ENCODE assay signal across 16 cellular contexts in genomic region chr12:46409342-46409741, GRCh38. TPM values are rescaled to one million over a fixed set of nuclear protein-coding genes. Genes with fewer than 3 reads are reported as not detected.
DNase-seq lines count a peak whose midpoint lies in the region; ATAC-seq and TF ChIP-seq lines count a peak whose summit lies in the region.
"Had no signal": no experiment of that assay in that cellular context is flagged by ENCODE, and none has a peak within 500 bp of the region (broad histone marks: within the 10 kb centered on the region; RNA-seq: fewer than 3 reads in every experiment).

No MANE protein-coding gene starts in this region.

- H3K27ac ChIP-seq in heart left ventricle = peak overlapping the region in 10 of 12 donors; percentile 37 to 79 (median 58)
- no peak overlapping the region for H3K27ac ChIP-seq in IMR-90 (ENCODE audit: insufficient read depth, low read length)
- peak overlapping the region; percentile 50 for H3K27ac ChIP-seq in psoas muscle
- no peak overlapping the region for H3K27ac ChIP-seq in effector memory CD4-positive, alpha-beta T cell (ENCODE audit: insufficient read depth, low read length, poor library complexity, severe bottlenecking)
- H3K27ac ChIP-seq: 22Rv1 had no signal

- H3K27ac Mint-ChIP-seq in endothelial cell (ENCODE audit: unreplicated experiment) = no peak overlapping the region
- H3K27ac Mint-ChIP-seq: CD14-positive monocyte; CD8-positive, alpha-beta T cell had no signal

- no peak for DNase-seq in heart left ventricle
- no peak for DNase-seq in Right ventricle myocardium superior
- no peak for DNase-seq in IMR-90
- peak; percentile 24 for DNase-seq in dermis blood vessel endothelial cell
- DNase-seq in psoas muscle = no peak
- DNase-seq in effector memory CD4-positive, alpha-beta T cell = no peak
- no peak for DNase-seq in endothelial cell (ENCODE audit: low spot score)
- DNase-seq: CD8-positive, alpha-beta T cell; COR-L47; DMS153; DND-41; GDM1 had no signal

- H3K14ac ChIP-seq in IMR-90 (replicated peaks; ENCODE audit: low read depth, low read length) = no peak overlapping the region

- H3K4me3 Mint-ChIP-seq in endothelial cell (ENCODE audit: unreplicated experiment) = no peak overlapping the region
- H3K4me3 Mint-ChIP-seq: CD14-positive monocyte; CD8-positive, alpha-beta T cell had no signal

- H2AK9ac ChIP-seq in IMR-90 (replicated peaks; ENCODE audit: low read depth, low read length, poor library complexity) = no peak overlapping the region

- H3K9me3 ChIP-seq in heart left ventricle (peaks cover 0 to 4% (median 0%) of the 10 kb centered on the region in 12 donors), IMR-90 (ENCODE audit: control insufficient read depth, insufficient read depth, low read length) (no peaks in the 10 kb centered on the region), psoas muscle (no peaks in the 10 kb centered on the region)
- no peaks in the 10 kb centered on the region for H3K9me3 ChIP-seq in effector memory CD4-positive, alpha-beta T cell (ENCODE audit: control insufficient read depth, low read length)
- H3K9me3 ChIP-seq: HAP-1 had no signal

- no peaks in the 10 kb centered on the region for H3K27me3 ChIP-seq in heart left ventricle
- H3K27me3 ChIP-seq in IMR-90 (ENCODE audit: control insufficient read depth, insufficient read depth, low read length) = no peaks in the 10 kb centered on the region
- H3K27me3 ChIP-seq in psoas muscle (ENCODE audit: insufficient read depth in 3 of 3, low read length in 2 of 3) = no peaks in the 10 kb centered on the region
- no peaks in the 10 kb centered on the region for H3K27me3 ChIP-seq in effector memory CD4-positive, alpha-beta T cell (replicated peaks; ENCODE audit: control insufficient read depth, insufficient read depth, low read length, poor library complexity, severe bottlenecking)

- peaks cover 6 to 10% of the 10 kb centered on the region in 2 experiments; a peak in 3 of 4 replicates for H3K79me1 ChIP-seq in IMR-90 (ENCODE audit: low read depth in 1 of 2, low read length in 2 of 2)

- H2AK5ac ChIP-seq in IMR-90 (ENCODE audit: low read depth, low read length) = no peak overlapping the region

- no peaks in the 10 kb centered on the region for H3K9me3 Mint-ChIP-seq in endothelial cell (ENCODE audit: unreplicated experiment)
- H3K9me3 Mint-ChIP-seq: CD14-positive monocyte; CD8-positive, alpha-beta T cell had no signal

- no peak overlapping the region for H3K9ac ChIP-seq in IMR-90 (ENCODE audit: low read depth, low read length)

- peak overlapping the region; percentile 23; the same call in 1 of the 2 replicates for H2BK20ac ChIP-seq in IMR-90 (ENCODE audit: low read depth, low read length)

- POLR2A ChIA-PET in IMR-90 (lab: Charles Lee; ENCODE audit: unreplicated experiment) = no interaction called here

- TF ChIP-seq POLR2A in heart left ventricle (IDR thresholded peaks at IDR 0.05) (no peak), IMR-90 (IDR thresholded peaks at IDR 0.05; ENCODE audit: low read depth, low read length) (no peak)

- no peaks in the 10 kb centered on the region for H4K20me1 ChIP-seq in IMR-90 (ENCODE audit: insufficient read depth, low read length)

- H4K8ac ChIP-seq in IMR-90 (ENCODE audit: low read depth in 2 of 2, low read length in 2 of 2) = no peak overlapping the region

- CTCF ChIA-PET in IMR-90 (lab: Yijun Ruan, JAX) = interaction anchor here (1.2 kb wide), 1 partner anchor 90 kb away, joined by 3 read pairs; no protein-coding TSS in a partner anchor

- 0 out of 3 replicates have a peak overlapping the region, but pooled peaks have one; percentile 55 for H2BK15ac ChIP-seq in IMR-90 (ENCODE audit: low read depth, low read length)

- peak in 2 of 12 donors; percentile 5 to 19 for TF ChIP-seq CTCF in heart left ventricle (IDR thresholded peaks at IDR 0.05)
- no peak for TF ChIP-seq CTCF in IMR-90 (conservative IDR thresholded peaks at IDR 0.05; ENCODE audit: low read depth, low read length)
- TF ChIP-seq CTCF in psoas muscle (IDR thresholded peaks at IDR 0.05) = no peak
- TF ChIP-seq CTCF in endothelial cell (IDR thresholded peaks at IDR 0.05; ENCODE audit: unreplicated experiment) = no peak

- no peak for TF ChIP-seq RAD21 in IMR-90 (IDR thresholded peaks at IDR 0.05; ENCODE audit: low read length)

- in situ Hi-C loops in IMR-90 (cut with MboI; ENCODE audit: low sequenced_read_pairs) = no loop called here

- H3K4me2 ChIP-seq in IMR-90 (ENCODE audit: low read depth, low read length) = no peak overlapping the region

- WGBS in heart left ventricle, 4 donors = 21 to 31% (median 28%) methylated on average over 3 of the region's 3 CpGs
- no CpG with 5 or more reads among the region's 3 CpGs for WGBS in IMR-90 (ENCODE audit: extremely low coverage in 2 of 2, insufficient read length in 1 of 2), 2 experiments
- 48 to 52% (median 51%) methylated on average over 3 of the region's 3 CpGs for whole genome bisulfite sequencing in psoas muscle, 3 donors

- H4K5ac ChIP-seq in IMR-90 (ENCODE audit: low read depth, low read length) = no peak overlapping the region

- peaks cover 6% of the 10 kb centered on the region for H3K4me1 Mint-ChIP-seq in endothelial cell (ENCODE audit: unreplicated experiment)

- BruUV-seq in IMR-90 (replicated peaks; lab: Mats Ljungman, UMichigan) = no TSS peak

- no peak overlapping the region for H3K18ac ChIP-seq in IMR-90 (ENCODE audit: low read depth, low read length)

- no peaks in the 10 kb centered on the region for H3K27me3 Mint-ChIP-seq in endothelial cell (ENCODE audit: unreplicated experiment)

- ATAC-seq in heart left ventricle (peak in 3 of 4 donors; percentile 41 to 48 (median 46)), Right ventricle myocardium superior (ENCODE audit: poor library complexity) (no peak), IMR-90 (ENCODE audit: low read depth) (no peak), psoas muscle (peak in 1 of 4 donors; percentile 38), GM18868 (IDR thresholded peaks at IDR 0.05; ENCODE audit: unreplicated experiment) (no peak)
- ATAC-seq: CD8-positive, alpha-beta T cell had no signal

- H3K36me3 ChIP-seq in heart left ventricle = no peaks in the 10 kb centered on the region
- no peaks in the 10 kb centered on the region for H3K36me3 ChIP-seq in IMR-90 (ENCODE audit: control insufficient read depth, insufficient read depth, low read length)
- no peaks in the 10 kb centered on the region for H3K36me3 ChIP-seq in psoas muscle (ENCODE audit: insufficient read depth in 1 of 2, low read depth in 1 of 2)
- H3K36me3 ChIP-seq in effector memory CD4-positive, alpha-beta T cell (ENCODE audit: control insufficient read depth, insufficient read depth, low read length) = no peaks in the 10 kb centered on the region
- H3K36me3 ChIP-seq: HAP-1 had no signal

- intact Hi-C loops in heart left ventricle (cut with DNase I) = no loop called here
- intact Hi-C loops in Right ventricle myocardium superior (cut with DNase I) = no loop called here
- intact Hi-C loops in IMR-90 (cut with micrococcal nuclease) = no loop called here
- intact Hi-C loops in psoas muscle (cut with DNase I) = no loop called here

- H3K56ac ChIP-seq in IMR-90 (ENCODE audit: extremely low read depth, insufficient read depth, low read length) = no peak overlapping the region

- H3K36me3 Mint-ChIP-seq in endothelial cell (ENCODE audit: low read depth, unreplicated experiment) = no peaks in the 10 kb centered on the region
- H3K36me3 Mint-ChIP-seq: CD8-positive, alpha-beta T cell had no signal

- peaks cover 5% of the 10 kb centered on the region; the same call in 1 of the 2 replicates for H3K9me1 ChIP-seq in IMR-90 (ENCODE audit: insufficient read depth, low read length)

- no peak overlapping the region; the same call in 1 of the 2 replicates for H4K91ac ChIP-seq in IMR-90 (ENCODE audit: insufficient read depth, low read depth, low read length)

- H3K4me3 ChIP-seq in heart left ventricle (no peak overlapping the region), IMR-90 (ENCODE audit: insufficient read depth, low read depth, low read length) (no peak overlapping the region), psoas muscle (no peak overlapping the region)
- no peak overlapping the region for H3K4me3 ChIP-seq in effector memory CD4-positive, alpha-beta T cell (ENCODE audit: insufficient read depth, low read depth, low read length, poor library complexity, severe bottlenecking)
- H3K4me3 ChIP-seq: HAP-1 had no signal

- H2BK5ac ChIP-seq in IMR-90 (ENCODE audit: low read depth, low read length, poor library complexity, severe bottlenecking) = no peak overlapping the region

- no peak overlapping the region for H3K23ac ChIP-seq in IMR-90 (ENCODE audit: low read depth, low read length)

- no peak overlapping the region for H3K4ac ChIP-seq in IMR-90 (ENCODE audit: low read depth, low read length)

- 0 out of 2 replicates have a peak overlapping the region, but pooled peaks have one; percentile 12 for H2BK120ac ChIP-seq in IMR-90 (ENCODE audit: low read depth, low read length)

- H3K4me1 ChIP-seq in heart left ventricle = peaks cover 0 to 57% (median 37%) of the 10 kb centered on the region in 12 donors
- peaks cover 14% of the 10 kb centered on the region for H3K4me1 ChIP-seq in IMR-90 (ENCODE audit: control insufficient read depth, insufficient read depth, low read length)
- peaks cover 40% of the 10 kb centered on the region for H3K4me1 ChIP-seq in psoas muscle
- no peaks in the 10 kb centered on the region for H3K4me1 ChIP-seq in effector memory CD4-positive, alpha-beta T cell (ENCODE audit: control insufficient read depth, insufficient read depth, low read length, poor library complexity, severe bottlenecking)
- H3K4me1 ChIP-seq: HAP-1 had no signal

- dilution Hi-C loops in IMR-90 (cut with HindIII; ENCODE audit: low sequenced_read_pairs, unreplicated experiment) = no loop called here

- H2AFZ ChIP-seq in IMR-90 (replicated peaks; ENCODE audit: low read length, poor library complexity) = no peak overlapping the region

TF ChIP-seq in IMR-90, 13 proteins besides CTCF, POLR2A, EP300 and RAD21 (continues in another document):
- TF ChIP-seq CEBPB (IDR thresholded peaks at IDR 0.05; ENCODE audit: low read depth, low read length) = no peak

RNA-seq across cellular contexts. Expression of gene SLC38A2, which starts 36.8 kb away (rescaled TPM):
- total RNA-seq in heart left ventricle (100 to 1,000 TPM in 7 of 9 donors, 10 to 100 TPM in 2; 82.1 to 373 (median 161) TPM), Right ventricle myocardium superior (144 TPM), IMR-90 (2012; rRNA removed) (881 and 1,389 TPM in 2 replicates), dermis blood vessel endothelial cell (618 and 745 TPM in 2 replicates), psoas muscle (100 to 1,000 TPM; 287 to 428 (median 331) TPM), endothelial cell (ENCODE audit: unreplicated experiment) (249 TPM)
- polyA plus RNA-seq in heart left ventricle (100 to 1,000 TPM in 1 of 2 donors, 10 to 100 TPM in 1; 39.7 to 195 TPM), IMR-90 (2012; rRNA removed) (213 and 313 TPM in 2 replicates), psoas muscle (100 to 1,000 TPM in 2 of 3 donors, 10 to 100 TPM in 1; 35.8 to 317 (median 180) TPM)
- 33.9 and 129 TPM in 2 replicates for polyA plus RNA-seq in IMR-90 (2012; cell fraction: cytosol; rRNA removed)
- 118 and 947 TPM in 2 replicates for polyA plus RNA-seq in IMR-90 (2012; cell fraction: nucleus; rRNA removed; ENCODE audit: low replicate concordance)

Comparison
In these comparisons a context has a peak if more than half of its experiments do, and no peak if none do; other contexts are left out.
1. ATAC-seq: peak in heart left ventricle (3 of 4); none in Right ventricle myocardium superior (single experiment), IMR-90 (single experiment) and GM18868 (single experiment).
2. H3K27ac ChIP-seq: peak in heart left ventricle (10 of 12) and psoas muscle (single experiment); none in IMR-90 (single experiment) and effector memory CD4-positive, alpha-beta T cell (single experiment).